8 cellular contexts compared by ENCODE assay signal in the genomic region with DNA sequence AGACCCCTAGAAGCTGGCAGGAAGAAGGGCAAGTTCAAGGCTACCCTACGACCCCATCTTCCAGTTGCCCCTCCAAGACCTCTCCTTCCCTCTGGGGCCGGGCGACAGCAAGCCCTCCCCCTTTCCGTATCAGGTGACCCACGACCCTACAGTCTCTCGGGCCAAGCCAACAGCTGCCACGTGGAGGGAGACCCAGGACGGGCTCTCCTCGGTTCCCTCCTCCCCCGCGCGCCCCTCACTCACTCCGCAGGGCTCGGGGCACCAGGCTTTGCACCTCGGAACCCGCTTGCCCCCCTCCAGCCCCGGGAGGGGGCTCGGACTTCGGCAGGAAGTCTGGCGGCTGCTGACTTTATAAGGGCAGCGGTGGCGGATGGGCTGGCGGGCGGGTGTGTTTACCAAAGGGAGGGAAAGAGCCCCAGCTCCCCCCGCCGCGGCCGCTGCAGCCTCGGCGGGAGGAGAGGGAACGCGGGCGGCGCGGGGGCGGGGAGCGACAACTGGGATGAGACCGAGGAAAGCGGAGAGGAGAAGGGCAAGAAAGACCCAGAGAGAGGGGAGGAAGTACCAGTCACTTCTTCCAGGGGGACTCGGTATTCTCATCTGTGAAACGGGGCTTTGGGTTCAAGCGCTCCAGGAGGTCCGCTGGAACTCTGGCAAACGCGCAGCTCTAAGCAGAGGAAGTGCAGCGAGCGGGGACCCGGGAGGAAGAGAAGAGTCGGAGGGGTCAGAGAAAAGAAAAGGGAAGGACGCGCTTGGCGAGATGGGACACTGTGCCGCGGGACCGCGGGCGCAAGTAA. TPM values are rescaled to one million over a fixed set of nuclear protein-coding genes. Genes with fewer than 3 reads are reported as not detected.
DNase-seq lines count a peak whose midpoint lies in the region; ATAC-seq, FAIRE-seq and TF ChIP-seq lines count a peak whose summit lies in the region.

No MANE protein-coding gene starts in this region.

- TF ChIP-seq CTCF in A549 (IDR thresholded peaks at IDR 0.05) (no peak), Panc1 (IDR thresholded peaks at IDR 0.05) (no peak), heart right ventricle (IDR thresholded peaks at IDR 0.05) (no peak), retinal pigment epithelial cell (conservative IDR thresholded peaks at IDR 0.05; ENCODE audit: low read depth, low read length) (no peak)

- TF ChIP-seq EP300 in A549 (IDR thresholded peaks at IDR 0.05) = no peak

- H3K36me3 ChIP-seq in Panc1 (ENCODE audit: control insufficient read depth, insufficient read depth, low read length) (no peaks in the 10 kb centered on the region), heart right ventricle (peaks cover 0 to 4% (median 0%) of the 10 kb centered on the region in 9 donors)

- H3K27ac ChIP-seq in A549 = peak overlapping the region; percentile 68 to 85
- no peak overlapping the region for H3K27ac ChIP-seq in Panc1 (ENCODE audit: low read length)
- H3K27ac ChIP-seq in heart right ventricle = peak overlapping the region; percentile 23 to 77 (median 64)

- BruUV-seq in Panc1 (replicated peaks; lab: Mats Ljungman, UMichigan) = no TSS peak

- DNase-seq in A549 (ENCODE audit: low read depth in 1 of 2, low spot score in 1 of 2) (peak in 1 of 2 experiments; percentile 46), Panc1 (ENCODE audit: low read depth, low spot score) (no peak), heart right ventricle (peak; percentile 63 to 73), retinal pigment epithelial cell (ENCODE audit: low read depth) (no peak), T1000 (lab: John Stamatoyannopoulos, UW) (no peak)
- peak; percentile 62 for DNase-seq in activated naive CD4-positive, alpha-beta T cell treated with anti-CD3 and anti-CD28 coated beads, Interleukin-2, amount 50 U/mL, for 16 hours

- ATAC-seq in A549 (peak; percentile 44 to 64), GM18867 (IDR thresholded peaks at IDR 0.05; ENCODE audit: unreplicated experiment) (peak; percentile 39), HG03135 (IDR thresholded peaks at IDR 0.05; ENCODE audit: unreplicated experiment) (peak; percentile 53), Panc1 (peak; percentile 49), heart right ventricle (peak; percentile 54 to 90 (median 80))

- CTCF ChIA-PET in A549 (lab: Yijun Ruan, JAX) (interaction anchor here (0.8 to 8.6 kb wide), 11 partner anchors 10 to 162 kb away, joined by 3 to 119 read pairs (median 5); a partner anchor contains a TSS), Panc1 (lab: Charles Lee) (no interaction called here)

- intact Hi-C loops in Panc1 (cut with micrococcal nuclease; ENCODE audit: unreplicated experiment) (no loop called here), heart right ventricle (cut with DNase I) (loop anchor here in 2 of 10 donors (1.0 to 2.0 kb wide), 2 partner anchors 15 to 16 kb away; no protein-coding TSS in a partner anchor)

- peak overlapping the region; percentile 91 for H3K4me2 ChIP-seq in A549

- peaks cover 3% of the 10 kb centered on the region; the same call in 1 of the 2 replicates for H3K27me3 ChIP-seq in Panc1 (ENCODE audit: control insufficient read depth, insufficient read depth, low read length)
- no peaks in the 10 kb centered on the region for H3K27me3 ChIP-seq in heart right ventricle

- in situ Hi-C loops in Panc1 (cut with HindIII; ENCODE audit: low pct_unique_long_range_greater_than_20kb, low sequenced_read_pairs) = no loop called here

- H3K4me3 ChIP-seq in A549 = peak overlapping the region; percentile 78
- peak overlapping the region; percentile 50 to 70 for H3K4me3 ChIP-seq in Panc1 (ENCODE audit: low read depth in 2 of 2, low read length in 2 of 2)
- peak overlapping the region; percentile 63 to 99 (median 92) for H3K4me3 ChIP-seq in heart right ventricle
- peak overlapping the region; percentile 68 for H3K4me3 ChIP-seq in retinal pigment epithelial cell (ENCODE audit: low read length)

- no peak for TF ChIP-seq RAD21 in A549 (conservative IDR thresholded peaks at IDR 0.05 in 1 of 2, IDR thresholded peaks at IDR 0.05 in 1 of 2)

- no peak for FAIRE-seq in A549 (lab: Jason Lieb, UNC)

- WGBS in A549 (ENCODE audit: missing lambda C conversion rate) = 5% methylated on average over 41 of the region's 57 CpGs
- 0 to 1% methylated on average over 57 of the region's 57 CpGs for WGBS in heart right ventricle, 2 donors

- POLR2A ChIA-PET in A549 (lab: Yijun Ruan, JAX) (no interaction called here), Panc1 (lab: Charles Lee) (interaction anchor here (0.6 kb wide), 1 partner anchor 16 kb away, joined by 4 read pairs; no protein-coding TSS in a partner anchor)

- peaks cover 4% of the 10 kb centered on the region; the same call in 1 of the 3 replicates for H3K4me1 ChIP-seq in A549
- H3K4me1 ChIP-seq in Panc1 (ENCODE audit: control insufficient read depth, insufficient read depth, low read length) = no peaks in the 10 kb centered on the region
- H3K4me1 ChIP-seq in heart right ventricle = peaks cover 0 to 21% (median 16%) of the 10 kb centered on the region in 9 donors

- H3K9me3 ChIP-seq in A549 = no peaks in the 10 kb centered on the region
- H3K9me3 ChIP-seq in Panc1 (ENCODE audit: control insufficient read depth, insufficient read depth, low read depth, low read length) = no peaks in the 10 kb centered on the region
- no peaks in the 10 kb centered on the region for H3K9me3 ChIP-seq in heart right ventricle

- TF ChIP-seq POLR2A in A549 (IDR thresholded peaks at IDR 0.05; ENCODE audit: low read length) = no peak

TF ChIP-seq in A549, 52 proteins besides CTCF, POLR2A, EP300 and RAD21 (continues in another document):
- no peak for TF ChIP-seq CEBPB (IDR thresholded peaks at IDR 0.05)
- no peak for TF ChIP-seq MAZ (IDR thresholded peaks at IDR 0.05; ENCODE audit: borderline replicate concordance, low read depth, low read length)
- TF ChIP-seq, protein P1, sequence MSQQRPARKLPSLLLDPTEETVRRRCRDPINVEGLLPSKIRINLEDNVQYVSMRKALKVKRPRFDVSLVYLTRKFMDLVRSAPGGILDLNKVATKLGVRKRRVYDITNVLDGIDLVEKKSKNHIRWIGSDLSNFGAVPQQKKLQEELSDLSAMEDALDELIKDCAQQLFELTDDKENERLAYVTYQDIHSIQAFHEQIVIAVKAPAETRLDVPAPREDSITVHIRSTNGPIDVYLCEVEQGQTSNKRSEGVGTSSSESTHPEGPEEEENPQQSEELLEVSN (IDR thresholded peaks at IDR 0.05; ENCODE audit: borderline replicate concordance, low read depth) = no peak
- TF ChIP-seq, protein P2, sequence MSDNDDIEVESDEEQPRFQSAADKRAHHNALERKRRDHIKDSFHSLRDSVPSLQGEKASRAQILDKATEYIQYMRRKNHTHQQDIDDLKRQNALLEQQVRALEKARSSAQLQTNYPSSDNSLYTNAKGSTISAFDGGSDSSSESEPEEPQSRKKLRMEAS (IDR thresholded peaks at IDR 0.05) = peak; percentile 23; the same call in 1 of the 2 replicates

RNA-seq across cellular contexts. Expression of a gene that starts 0.8 kb away (rescaled TPM):
- polyA plus RNA-seq in A549 (2011; rRNA removed) (4.6 and 5.3 TPM in 2 replicates), A549 (2017; fragmentation: RNase III; extraction: RNeasy Plus Mini Kit Qiagen cat#74134 plus additional on column Dnase treatment) (1.0 to 1.3 TPM (median 1.1 TPM) in 3 replicates), heart right ventricle (10 to 100 TPM in 1 of 2 donors, 1 to 10 TPM in 1; 6.7 to 16.5 TPM)
- polyA plus RNA-seq in A549 (2012; cell fraction: cytosol; rRNA removed) = 3.5 and 4.4 TPM in 2 replicates
- 8.6 and 10.7 TPM in 2 replicates for polyA plus RNA-seq in A549 (2012; cell fraction: nucleus; rRNA removed)
- 8.3 and 8.7 TPM in 2 replicates for polyA minus RNA-seq in A549 (2011; rRNA and poly(A)+ RNA removed)
- total RNA-seq in Panc1 (2021; ENCODE audit: unreplicated experiment) (2.0 TPM), heart right ventricle (1 to 10 TPM; 3.4 to 8.9 (median 4.7) TPM)
- polyA plus RNA-seq in Panc1 (2012; ENCODE audit: insufficient read length) = 2.9 TPM

RNA-seq across cellular contexts. Expression of a gene that starts 15.8 kb away (rescaled TPM):
- polyA plus RNA-seq in A549 (2011; rRNA removed) = 248 and 249 TPM in 2 replicates
- 322 and 442 TPM in 2 replicates for polyA plus RNA-seq in A549 (2012; cell fraction: cytosol; rRNA removed)
- 167 and 200 TPM in 2 replicates for polyA plus RNA-seq in A549 (2012; cell fraction: nucleus; rRNA removed)
- 172 to 184 TPM (median 179 TPM) in 3 replicates for polyA plus RNA-seq in A549 (2017; fragmentation: RNase III; extraction: RNeasy Plus Mini Kit Qiagen cat#74134 plus additional on column Dnase treatment)
- polyA minus RNA-seq in A549 (2011; rRNA and poly(A)+ RNA removed) = 74.6 and 86.9 TPM in 2 replicates
- total RNA-seq in Panc1 (2021; ENCODE audit: unreplicated experiment) = 152 TPM
- 107 TPM for polyA plus RNA-seq in Panc1 (2012; ENCODE audit: insufficient read length)
- total RNA-seq in heart right ventricle = 10 to 100 TPM; 38.0 to 76.6 (median 51.5) TPM
- polyA plus RNA-seq in heart right ventricle = 100 to 1,000 TPM in 1 of 2 donors, 10 to 100 TPM in 1; 22.9 to 163 TPM

RNA-seq across cellular contexts. Expression of a gene that starts 22.7 kb away (rescaled TPM):
- polyA plus RNA-seq in A549 (2011; rRNA removed) = not detected in 2 replicates
- not detected in 2 replicates for polyA plus RNA-seq in A549 (2012; cell fraction: cytosol; rRNA removed)
- not detected in 2 replicates for polyA plus RNA-seq in A549 (2012; cell fraction: nucleus; rRNA removed)
- polyA plus RNA-seq in A549 (2017; fragmentation: RNase III; extraction: RNeasy Plus Mini Kit Qiagen cat#74134 plus additional on column Dnase treatment) = not detected in 3 replicates
- polyA minus RNA-seq in A549 (2011; rRNA and poly(A)+ RNA removed) = not detected in 2 replicates
- not detected for total RNA-seq in Panc1 (2021; ENCODE audit: unreplicated experiment)
- polyA plus RNA-seq in Panc1 (2012; ENCODE audit: insufficient read length) = not detected
- not detected for total RNA-seq in heart right ventricle
- polyA plus RNA-seq in heart right ventricle = not detected

RNA-seq across cellular contexts. Expression of a gene that starts 52.7 kb away (rescaled TPM):
- polyA plus RNA-seq in A549 (2011; rRNA removed) = 14.8 and 17.9 TPM in 2 replicates
- polyA plus RNA-seq in A549 (2012; cell fraction: cytosol; rRNA removed) = 19.3 and 21.6 TPM in 2 replicates
- polyA plus RNA-seq in A549 (2012; cell fraction: nucleus; rRNA removed) = 10.2 and 10.9 TPM in 2 replicates
- polyA plus RNA-seq in A549 (2017; fragmentation: RNase III; extraction: RNeasy Plus Mini Kit Qiagen cat#74134 plus additional on column Dnase treatment) = 18.2 to 21.4 TPM (median 18.7 TPM) in 3 replicates
- 26.2 and 34.6 TPM in 2 replicates for polyA minus RNA-seq in A549 (2011; rRNA and poly(A)+ RNA removed)
- total RNA-seq in Panc1 (2021; ENCODE audit: unreplicated experiment) = 19.1 TPM
- polyA plus RNA-seq in Panc1 (2012; ENCODE audit: insufficient read length) = 32.3 TPM
- total RNA-seq in heart right ventricle = 100 to 1,000 TPM in 1 of 10 donors, 10 to 100 TPM in 8, 1 to 10 TPM in 1; 9.7 to 156 (median 17.7) TPM
- polyA plus RNA-seq in heart right ventricle = 10 to 100 TPM; 14.1 to 19.3 TPM

RNA-seq across cellular contexts. Expression of a gene that starts 54.4 kb away (rescaled TPM):
- 9.2 and 10.6 TPM in 2 replicates for polyA plus RNA-seq in A549 (2011; rRNA removed)
- 60.9 and 116 TPM in 2 replicates for polyA plus RNA-seq in A549 (2012; cell fraction: cytosol; rRNA removed)
- polyA plus RNA-seq in A549 (2012; cell fraction: nucleus; rRNA removed) = 56.5 and 87.5 TPM in 2 replicates
- 23.7 to 27.4 TPM (median 25.8 TPM) in 3 replicates for polyA plus RNA-seq in A549 (2017; fragmentation: RNase III; extraction: RNeasy Plus Mini Kit Qiagen cat#74134 plus additional on column Dnase treatment)
- polyA minus RNA-seq in A549 (2011; rRNA and poly(A)+ RNA removed) = 4.1 and 8.9 TPM in 2 replicates
- 0.90 TPM for total RNA-seq in Panc1 (2021; ENCODE audit: unreplicated experiment)
- polyA plus RNA-seq in Panc1 (2012; ENCODE audit: insufficient read length) = 0.87 TPM
- 1 to 10 TPM in 3 of 10 donors, under 1 TPM in 7; 0.33 to 1.5 (median 0.87) TPM for total RNA-seq in heart right ventricle
- polyA plus RNA-seq in heart right ventricle = 1 to 10 TPM in 1 of 2 donors, under 1 TPM in 1; 0.88 to 1.3 TPM

Comparison
In these comparisons a context has a peak if more than half of its experiments do, and no peak if none do; other contexts are left out.
1. DNase-seq: peak in activated naive CD4-positive, alpha-beta T cell treated with anti-CD3 and anti-CD28 coated beads, Interleukin-2, amount 50 U/mL, for 16 hours (single experiment) and heart right ventricle (2 of 2); none in Panc1 (single experiment), retinal pigment epithelial cell (single experiment) and T1000 (single experiment).
2. Peak in every context shown above with its lines, with median percentiles within 50 percentile points of each other: ATAC-seq and H3K4me3 ChIP-seq.